Comparison of ENCODE assay signal across 7 cellular contexts in genomic region chr21:20519076-20519475, GRCh38.
"Had no signal": no experiment of that assay in that cellular context is flagged by ENCODE, and none has a peak within 500 bp of the region (broad histone marks: within the 10 kb centered on the region; RNA-seq: fewer than 3 reads in every experiment).

No MANE protein-coding gene starts in this region.

- FAIRE-seq: GM12878, GM12891, GM12892, GM18507, GM19239 had no signal

- DNase-seq: GDM1, GF-D8 had no signal

- ATAC-seq: GM12878 had no signal

- H3K4me3 ChIP-seq: GM12878 had no signal
